8 cellular contexts compared by ENCODE assay signal in genomic region chr22:23627401-23628055, GRCh38. TPM values are rescaled to one million over a fixed set of nuclear protein-coding genes. Genes with fewer than 3 reads are reported as not detected.
A peak's percentile ranks its signal among the peaks of the same experiment; 100 is the strongest.
DNase-seq lines count a peak whose midpoint lies in the region; ATAC-seq, FAIRE-seq and TF ChIP-seq lines count a peak whose summit lies in the region.
"Not testable (repeated sequence)": the region's sequence is repeated elsewhere in the genome, so short reads cannot be mapped to it uniquely, and the experiment has no call there.

No MANE protein-coding gene starts in this region.

- not testable (repeated sequence) for H3K9me3 ChIP-seq in IMR-90 (ENCODE audit: control insufficient read depth, insufficient read depth, low read length); K562 (replicated peaks; ENCODE audit: control insufficient read depth, insufficient read depth, low read depth, low read length); heart right ventricle

- not testable (repeated sequence) for H3K36me3 ChIP-seq in IMR-90 (ENCODE audit: control insufficient read depth, insufficient read depth, low read length); K562 (ENCODE audit: control insufficient read depth, insufficient read depth, low read length); heart right ventricle

- not testable (repeated sequence) for H4K91ac ChIP-seq in IMR-90 (ENCODE audit: insufficient read depth, low read depth, low read length)

- not testable (repeated sequence) for H3K56ac ChIP-seq in IMR-90 (ENCODE audit: extremely low read depth, insufficient read depth, low read length)

- not testable (repeated sequence) for H2AK9ac ChIP-seq in IMR-90 (replicated peaks; ENCODE audit: low read depth, low read length, poor library complexity)

- H3K18ac ChIP-seq in IMR-90 (ENCODE audit: low read depth, low read length): not testable (repeated sequence)

- POLR2A ChIA-PET in IMR-90 (lab: Charles Lee; ENCODE audit: unreplicated experiment); activated CD4-positive, alpha-beta memory T cell treated with anti-CD3 and anti-CD28 coated beads, Interleukin-2, amount 10 ng/mL, durations not matched to agents 7 days and 5 days (lab: Charles Lee): not testable (repeated sequence)
- POLR2A ChIA-PET in K562 (lab: Yijun Ruan, JAX): interaction anchor here (1.6 kb wide), 1 partner anchor 20 kb away, joined by 3 read pairs; no protein-coding TSS in a partner anchor

- H3K4me1 Mint-ChIP-seq in activated CD4-positive, alpha-beta memory T cell treated with anti-CD3 and anti-CD28 coated beads, Interleukin-2, amount 10 ng/mL, durations not matched to agents 7 days and 5 days: not testable (repeated sequence)
- peaks cover 14% of the 10 kb centered on the region for H3K4me1 Mint-ChIP-seq in stimulated activated effector memory CD8-positive, alpha-beta T cell treated with anti-CD3 and anti-CD28 coated beads, Interleukin-12 subunit alpha, Interleukin-12 subunit beta, amount 100 ng/mL, for 72 hours

- not testable (repeated sequence) for H3K4ac ChIP-seq in IMR-90 (ENCODE audit: low read depth, low read length)

- H3K27me3 Mint-ChIP-seq in activated CD4-positive, alpha-beta memory T cell treated with anti-CD3 and anti-CD28 coated beads, Interleukin-2, amount 10 ng/mL, durations not matched to agents 7 days and 5 days: not testable (repeated sequence)

- H3K9me1 ChIP-seq in IMR-90 (ENCODE audit: insufficient read depth, low read length); K562 (ENCODE audit: control insufficient read depth, insufficient read depth, low read length): not testable (repeated sequence)

- H3K79me2 ChIP-seq in K562 (ENCODE audit: control insufficient read depth, insufficient read depth, low read length): not testable (repeated sequence)

- H4K20me1 ChIP-seq in IMR-90 (ENCODE audit: insufficient read depth, low read length); K562 (replicated peaks; ENCODE audit: control insufficient read depth, insufficient read depth, low read length): not testable (repeated sequence)

- H2BK15ac ChIP-seq in IMR-90 (ENCODE audit: low read depth, low read length): not testable (repeated sequence)

- not testable (repeated sequence) for FAIRE-seq in D721Med (lab: Jason Lieb, UNC)
- peak; percentile 23 for FAIRE-seq in K562 (lab: Jason Lieb, UNC)

- not testable (repeated sequence) for H3K79me1 ChIP-seq in IMR-90 (ENCODE audit: low read depth in 1 of 2, low read length in 2 of 2)

- H3K4me3 ChIP-seq in IMR-90 (ENCODE audit: insufficient read depth, low read depth, low read length); K562; heart right ventricle: not testable (repeated sequence)

- not testable (repeated sequence) for H3K4me1 ChIP-seq in IMR-90 (ENCODE audit: control insufficient read depth, insufficient read depth, low read length); K562 (replicated peaks in 1 of 2; ENCODE audit: control insufficient read depth in 2 of 2, insufficient read depth in 2 of 2, low read length in 2 of 2); heart right ventricle

- H3K27ac Mint-ChIP-seq in activated CD4-positive, alpha-beta memory T cell treated with anti-CD3 and anti-CD28 coated beads, Interleukin-2, amount 10 ng/mL, durations not matched to agents 7 days and 5 days; stimulated activated effector memory CD8-positive, alpha-beta T cell treated with anti-CD3 and anti-CD28 coated beads, Interleukin-12 subunit alpha, Interleukin-12 subunit beta, amount 100 ng/mL, for 72 hours: not testable (repeated sequence)

- TF ChIP-seq RAD21 in IMR-90 (IDR thresholded peaks at IDR 0.05; ENCODE audit: low read length) (peak; percentile 23), K562 (CRISPR knock-in tag; conservative IDR thresholded peaks at IDR 0.05 in 1 of 2, IDR thresholded peaks at IDR 0.05 in 1 of 2) (peak in 1 of 2 experiments; percentile 67; a peak in 2 of 4 replicates)

- H3K23ac ChIP-seq in IMR-90 (ENCODE audit: low read depth, low read length): not testable (repeated sequence)

- in situ Hi-C loops in IMR-90 (cut with MboI; ENCODE audit: low sequenced_read_pairs): loop anchor here (10.0 kb wide), 1 partner anchor 227 kb away; the partner anchor contains the start of gene SLC2A11
- in situ Hi-C loops in K562 (cut with MboI): loop anchor here (10.0 kb wide), 1 partner anchor 217 kb away; no protein-coding TSS in a partner anchor

- not testable (repeated sequence) for TF ChIP-seq EP300 in K562 (IDR thresholded peaks at IDR 0.05; ENCODE audit: low read length)

- H4K5ac ChIP-seq in IMR-90 (ENCODE audit: low read depth, low read length): not testable (repeated sequence)

- intact Hi-C loops in IMR-90 (cut with micrococcal nuclease) (loop anchor here (5.0 kb wide), 1 partner anchor 220 kb away; no protein-coding TSS in a partner anchor), K562 (cut with micrococcal nuclease) (loop anchor here (5.0 to 10.0 kb wide), 2 partner anchors 137 to 220 kb away; partner anchors contain the start of genes C22orf15 and CHCHD10), heart right ventricle (cut with DNase I) (loop anchor here in 3 of 10 donors (5.0 to 10.0 kb wide), 4 partner anchors 137 to 230 kb away; partner anchors contain the start of genes SLC2A11 (in 2 of the 3), C22orf15 (in 1 of the 3) and CHCHD10 (in 1 of the 3))

- not testable (repeated sequence) for H3K4me3 Mint-ChIP-seq in activated CD4-positive, alpha-beta memory T cell treated with anti-CD3 and anti-CD28 coated beads, Interleukin-2, amount 10 ng/mL, durations not matched to agents 7 days and 5 days; stimulated activated effector memory CD8-positive, alpha-beta T cell treated with anti-CD3 and anti-CD28 coated beads, Interleukin-12 subunit alpha, Interleukin-12 subunit beta, amount 100 ng/mL, for 72 hours

- not testable (repeated sequence) for H2AK5ac ChIP-seq in IMR-90 (ENCODE audit: low read depth, low read length)

- H3K27ac ChIP-seq in IMR-90 (ENCODE audit: insufficient read depth, low read length); K562 (ENCODE audit: extremely low read depth, low read depth, low read length); heart right ventricle: not testable (repeated sequence)

- not testable (repeated sequence) for H2BK20ac ChIP-seq in IMR-90 (ENCODE audit: low read depth, low read length)

- H3K4me2 ChIP-seq in IMR-90 (ENCODE audit: low read depth, low read length); K562 (ENCODE audit: insufficient read depth, low read length): not testable (repeated sequence)

- H3K14ac ChIP-seq in IMR-90 (replicated peaks; ENCODE audit: low read depth, low read length): not testable (repeated sequence)

- H3K36me3 Mint-ChIP-seq in activated CD4-positive, alpha-beta memory T cell treated with anti-CD3 and anti-CD28 coated beads, Interleukin-2, amount 10 ng/mL, durations not matched to agents 7 days and 5 days (ENCODE audit: low read depth); stimulated activated effector memory CD8-positive, alpha-beta T cell treated with anti-CD3 and anti-CD28 coated beads, Interleukin-12 subunit alpha, Interleukin-12 subunit beta, amount 100 ng/mL, for 72 hours: not testable (repeated sequence)

- CTCF ChIA-PET in IMR-90 (lab: Yijun Ruan, JAX) (interaction anchor here (0.6 kb wide), 1 partner anchor 292 kb away, joined by 3 read pairs; no protein-coding TSS in a partner anchor), K562 (lab: Yijun Ruan, JAX; ENCODE audit: low intra/inter-chr PET ratio) (interaction anchor here (0.7 kb wide), 1 partner anchor 222 kb away, joined by 3 read pairs; no protein-coding TSS in a partner anchor)
- CTCF ChIA-PET in activated CD4-positive, alpha-beta memory T cell treated with anti-CD3 and anti-CD28 coated beads, Interleukin-2, amount 10 ng/mL, durations not matched to agents 7 days and 5 days (lab: Charles Lee): interaction anchor here (0.6 to 1.7 kb wide), 2 partner anchors 10 to 236 kb away, joined by 5 to 6 read pairs; no protein-coding TSS in a partner anchor

- not testable (repeated sequence) for DNase-seq in D721Med (ENCODE audit: insufficient read length, low spot score)
- DNase-seq in IMR-90: peak; percentile 11
- peak; percentile 29 for DNase-seq in SIG-M5 treated with dmso at 0.1 percent for 504 hours (lab: John Stamatoyannopoulos, UW; ENCODE audit: unreplicated experiment)
- peak; percentile 70 for DNase-seq in activated CD4-positive, alpha-beta memory T cell treated with anti-CD3 and anti-CD28 coated beads, Interleukin-2, amount 10 ng/mL, durations not matched to agents 7 days and 5 days
- DNase-seq in K562 (ENCODE audit: extremely low read depth in 1 of 4, low spot score in 3 of 4): peak in 2 of 4 experiments; percentile 42 to 63
- peak; percentile 36 to 42 for DNase-seq in heart right ventricle
- DNase-seq in pons (ENCODE audit: low spot score): peak; percentile 6
- DNase-seq in stimulated activated effector memory CD8-positive, alpha-beta T cell treated with anti-CD3 and anti-CD28 coated beads, Interleukin-12 subunit alpha, Interleukin-12 subunit beta, amount 100 ng/mL, for 72 hours (ENCODE audit: low spot score in 2 of 2): peak; percentile 14 to 65

- H3K27me3 ChIP-seq in IMR-90 (ENCODE audit: control insufficient read depth, insufficient read depth, low read length); K562 (ENCODE audit: control insufficient read depth in 2 of 2, insufficient read depth in 2 of 2, low read length in 2 of 2); heart right ventricle: not testable (repeated sequence)

- not testable (repeated sequence) for H3K9ac ChIP-seq in IMR-90 (ENCODE audit: low read depth, low read length); K562 (ENCODE audit: insufficient read depth in 1 of 2, low read depth in 2 of 2, low read length in 2 of 2)

- H2AFZ ChIP-seq in IMR-90 (replicated peaks; ENCODE audit: low read length, poor library complexity); K562 (ENCODE audit: low read depth, low read length): not testable (repeated sequence)

- peak; percentile 48 for TF ChIP-seq CTCF in D721Med (IDR thresholded peaks at IDR 0.05; ENCODE audit: insufficient read depth, missing control alignments)
- peak; percentile 30; the same call in 1 of the 2 replicates for TF ChIP-seq CTCF in IMR-90 (conservative IDR thresholded peaks at IDR 0.05; ENCODE audit: low read depth, low read length)
- peak; percentile 61 to 68 (median 66) for TF ChIP-seq CTCF in K562 (IDR thresholded peaks at IDR 0.05 in 2 of 3, conservative IDR thresholded peaks at IDR 0.05 in 1 of 3; ENCODE audit: insufficient read depth in 2 of 3, low read depth in 1 of 3, low read length in 3 of 3)
- peak in 7 of 9 donors; percentile 31 to 54 (median 49) for TF ChIP-seq CTCF in heart right ventricle (IDR thresholded peaks at IDR 0.05)

- ATAC-seq in IMR-90 (ENCODE audit: low read depth) (peak; percentile 76), K562 (peak; percentile 99), heart right ventricle (peak; percentile 46 to 89 (median 80))
- peak; percentile 86 for ATAC-seq in stimulated activated effector memory CD8-positive, alpha-beta T cell treated with anti-CD3 and anti-CD28 coated beads, Interleukin-12 subunit alpha, Interleukin-12 subunit beta, amount 100 ng/mL, for 72 hours

- H3K9me3 Mint-ChIP-seq in activated CD4-positive, alpha-beta memory T cell treated with anti-CD3 and anti-CD28 coated beads, Interleukin-2, amount 10 ng/mL, durations not matched to agents 7 days and 5 days; stimulated activated effector memory CD8-positive, alpha-beta T cell treated with anti-CD3 and anti-CD28 coated beads, Interleukin-12 subunit alpha, Interleukin-12 subunit beta, amount 100 ng/mL, for 72 hours: not testable (repeated sequence)

- BruUV-seq in IMR-90 (replicated peaks; lab: Mats Ljungman, UMichigan); K562 (replicated peaks; lab: Mats Ljungman, UMichigan): not testable (repeated sequence)

- not testable (repeated sequence) for TF ChIP-seq POLR2A in IMR-90 (IDR thresholded peaks at IDR 0.05; ENCODE audit: low read depth, low read length); K562 (conservative IDR thresholded peaks at IDR 0.05)

- dilution Hi-C loops in IMR-90 (cut with HindIII; ENCODE audit: low sequenced_read_pairs, unreplicated experiment): not testable (repeated sequence)

- 56% methylated on average over 2 of the region's 3 CpGs; no CpG with 5 or more reads in 1 of the 2 experiments for WGBS in IMR-90 (ENCODE audit: extremely low coverage in 2 of 2, insufficient read length in 1 of 2), 2 experiments
- no CpG with 5 or more reads among the region's 3 CpGs for WGBS in K562 (ENCODE audit: insufficient coverage, low coverage, missing lambda C conversion rate)
- 44 to 56% methylated on average over 3 of the region's 3 CpGs for WGBS in heart right ventricle, 2 donors

- not testable (repeated sequence) for H2BK5ac ChIP-seq in IMR-90 (ENCODE audit: low read depth, low read length, poor library complexity, severe bottlenecking)

- not testable (repeated sequence) for H4K8ac ChIP-seq in IMR-90 (ENCODE audit: low read depth in 2 of 2, low read length in 2 of 2)

- not testable (repeated sequence) for H2BK120ac ChIP-seq in IMR-90 (ENCODE audit: low read depth, low read length)

RNA-seq across cellular contexts. Expression of gene DRICH1, which starts 4.6 kb away (rescaled TPM):
- under 0.01 TPM in 1 of 2 replicates, not detected in the other for total RNA-seq in IMR-90 (2012; rRNA removed)
- 0.13 and 0.14 TPM in 2 replicates for polyA plus RNA-seq in IMR-90 (2012; rRNA removed)
- not detected in 2 replicates for polyA plus RNA-seq in IMR-90 (2012; cell fraction: cytosol; rRNA removed)
- 0.78 and 1.9 TPM in 2 replicates for polyA plus RNA-seq in IMR-90 (2012; cell fraction: nucleus; rRNA removed; ENCODE audit: low replicate concordance)
- total RNA-seq in activated CD4-positive, alpha-beta memory T cell treated with anti-CD3 and anti-CD28 coated beads, Interleukin-2, amount 10 ng/mL, durations not matched to agents 7 days and 5 days: under 1 TPM; 0.38 to 0.48 TPM
- total RNA-seq in K562 (2011; cell fraction: chromatin; rRNA removed; ENCODE audit: low replicate concordance): 0.86 and 0.99 TPM in 2 replicates
- 0.39 and 0.50 TPM in 2 replicates for total RNA-seq in K562 (2011; cell fraction: nucleolus; rRNA removed)
- total RNA-seq in K562 (2011; cell fraction: nucleoplasm; rRNA removed): 0.37 and 0.76 TPM in 2 replicates
- 0.14 and 0.49 TPM in 2 replicates for total RNA-seq in K562 (2014; rRNA removed)
- 0.36 TPM in 1 of 2 replicates, not detected in the other for total RNA-seq in K562 (2014; rRNA removed; fragmentation: Illumina TruSeq; extraction: Trizol)
- total RNA-seq in K562 (2015; rRNA removed; fragmentation: Illumina TruSeq; extraction: Trizol): 0.41 TPM in 1 of 2 replicates, not detected in the other
- total RNA-seq in K562 (2021): 0.29 TPM in 1 of 2 replicates, not detected in the other
- 0.10 and 0.39 TPM in 2 replicates for polyA plus RNA-seq in K562 (2011; rRNA removed)
- polyA plus RNA-seq in K562 (2011; cell fraction: cytosol; rRNA removed): 0.09 TPM in 1 of 2 replicates, not detected in the other
- polyA plus RNA-seq in K562 (2011; cell fraction: nucleus; rRNA removed): 0.80 and 1.2 TPM in 2 replicates
- polyA plus RNA-seq in K562 (2012): 0.30 and 0.36 TPM in 2 replicates
- polyA plus RNA-seq in K562 (2014; fragmentation: Illumina TruSeq; extraction: Trizol): not detected in 2 replicates
- polyA plus RNA-seq in K562 (2014; fragmentation: Nextera tagmentation; extraction: Ambion mirVana): under 1 TPM; 0.07 to 0.08 TPM
- polyA plus RNA-seq in K562 (2014; rRNA removed): 0.17 TPM in 1 of 2 replicates, not detected in the other
- polyA minus RNA-seq in K562 (2011; rRNA and poly(A)+ RNA removed): 0.33 and 1.4 TPM in 2 replicates
- not detected in 2 replicates for polyA minus RNA-seq in K562 (2011; cell fraction: cytosol; rRNA and poly(A)+ RNA removed)
- polyA minus RNA-seq in K562 (2011; cell fraction: nucleus; rRNA and poly(A)+ RNA removed): 0.33 TPM in 1 of 2 replicates, not detected in the other
- not detected for total RNA-seq in heart right ventricle
- under 1 TPM; 0.03 to 0.44 TPM for polyA plus RNA-seq in heart right ventricle

RNA-seq across cellular contexts. Expression of gene IGLL1, which starts 47.4 kb away (rescaled TPM):
- total RNA-seq in IMR-90 (2012; rRNA removed): not detected in 2 replicates
- not detected in 2 replicates for polyA plus RNA-seq in IMR-90 (2012; rRNA removed)
- not detected in 2 replicates for polyA plus RNA-seq in IMR-90 (2012; cell fraction: cytosol; rRNA removed)
- polyA plus RNA-seq in IMR-90 (2012; cell fraction: nucleus; rRNA removed; ENCODE audit: low replicate concordance): not detected in 2 replicates
- total RNA-seq in activated CD4-positive, alpha-beta memory T cell treated with anti-CD3 and anti-CD28 coated beads, Interleukin-2, amount 10 ng/mL, durations not matched to agents 7 days and 5 days: 1 to 10 TPM; 2.2 to 2.3 TPM
- not detected in 2 replicates for total RNA-seq in K562 (2011; cell fraction: chromatin; rRNA removed; ENCODE audit: low replicate concordance)
- total RNA-seq in K562 (2011; cell fraction: nucleolus; rRNA removed): not detected in 2 replicates
- not detected in 2 replicates for total RNA-seq in K562 (2011; cell fraction: nucleoplasm; rRNA removed)
- total RNA-seq in K562 (2014; rRNA removed): 0.32 TPM in 1 of 2 replicates, not detected in the other
- total RNA-seq in K562 (2014; rRNA removed; fragmentation: Illumina TruSeq; extraction: Trizol): not detected in 2 replicates
- not detected in 2 replicates for total RNA-seq in K562 (2015; rRNA removed; fragmentation: Illumina TruSeq; extraction: Trizol)
- total RNA-seq in K562 (2021): not detected in 2 replicates
- 0.20 TPM in 1 of 2 replicates, not detected in the other for polyA plus RNA-seq in K562 (2011; rRNA removed)
- 0.66 TPM in 1 of 2 replicates, not detected in the other for polyA plus RNA-seq in K562 (2011; cell fraction: cytosol; rRNA removed)
- not detected in 2 replicates for polyA plus RNA-seq in K562 (2011; cell fraction: nucleus; rRNA removed)
- polyA plus RNA-seq in K562 (2012): not detected in 2 replicates
- polyA plus RNA-seq in K562 (2014; fragmentation: Illumina TruSeq; extraction: Trizol): not detected in 2 replicates
- under 1 TPM in 1 of 2 experiments, not detected in 1; 0.10 TPM for polyA plus RNA-seq in K562 (2014; fragmentation: Nextera tagmentation; extraction: Ambion mirVana)
- polyA plus RNA-seq in K562 (2014; rRNA removed): 0.23 TPM in 1 of 2 replicates, not detected in the other
- polyA minus RNA-seq in K562 (2011; rRNA and poly(A)+ RNA removed): not detected in 2 replicates
- polyA minus RNA-seq in K562 (2011; cell fraction: cytosol; rRNA and poly(A)+ RNA removed): not detected in 2 replicates
- not detected in 2 replicates for polyA minus RNA-seq in K562 (2011; cell fraction: nucleus; rRNA and poly(A)+ RNA removed)
- total RNA-seq in heart right ventricle: not detected
- not detected for polyA plus RNA-seq in heart right ventricle
